ENCODE assay signal across 8 cellular contexts in genomic region chr2:28754321-28754720, GRCh38. TPM values are rescaled to one million over a fixed set of nuclear protein-coding genes. Genes with fewer than 3 reads are reported as not detected.
DNase-seq lines count a peak whose midpoint lies in the region; ATAC-seq and TF ChIP-seq lines count a peak whose summit lies in the region.

No MANE protein-coding gene starts in this region.

- intact Hi-C loops in dorsolateral prefrontal cortex (cut with DNase I): loop anchor here (5.0 to 10.0 kb wide), 5 partner anchors 118 to 360 kb away; partner anchors contain the start of genes FOSL2 (in 1 of the 2) and TRMT61B (in 1 of the 2)
- intact Hi-C loops in ovary (cut with DNase I): loop anchor here (5.0 to 10.0 kb wide), 6 partner anchors 90 to 162 kb away; no protein-coding TSS in a partner anchor

- H3K27ac ChIP-seq in dorsolateral prefrontal cortex (peak overlapping the region in 11 of 59 donors; percentile 14 to 100 (median 51)), ovary (no peak overlapping the region), RWPE1 (no peak overlapping the region)

- no peak for TF ChIP-seq EP300 in ovary (IDR thresholded peaks at IDR 0.05)

- TF ChIP-seq CTCF in dorsolateral prefrontal cortex (IDR thresholded peaks at IDR 0.05 in 54 of 56, conservative IDR thresholded peaks at IDR 0.05 in 2 of 56; ENCODE audit: low read depth in 1 of 56, partially characterized antibody in 56 of 56): no peak
- no peak for TF ChIP-seq CTCF in ovary (IDR thresholded peaks at IDR 0.05)
- no peak for TF ChIP-seq CTCF in RWPE1 (conservative IDR thresholded peaks at IDR 0.05; ENCODE audit: low read depth)

- TF ChIP-seq POLR2A in ovary (IDR thresholded peaks at IDR 0.05): no peak

- H3K4me3 ChIP-seq in dorsolateral prefrontal cortex (peak overlapping the region in 47 of 59 donors; percentile 3 to 99 (median 95)), ovary (peak overlapping the region; percentile 99)

- DNase-seq in Daoy (ENCODE audit: low read depth) (peak; percentile 16), OCI-M1 (lab: John Stamatoyannopoulos, UW) (peak; percentile 65), dorsolateral prefrontal cortex (no peak), ovary (no peak), retina (no peak), RWPE1 (ENCODE audit: low spot score) (no peak), KG1 (lab: John Stamatoyannopoulos, UW) (no peak)

- H3K36me3 ChIP-seq in ovary: no peaks in the 10 kb centered on the region

- H3K27me3 ChIP-seq in dorsolateral prefrontal cortex: no peaks in the 10 kb centered on the region
- H3K27me3 ChIP-seq in ovary: no peaks in the 10 kb centered on the region

- CTCF ChIA-PET in RWPE1 (lab: Yijun Ruan, JAX): interaction anchor here (0.6 to 2.3 kb wide), 4 partner anchors 91 to 187 kb away, joined by 3 to 14 read pairs (median 6); no protein-coding TSS in a partner anchor

- ATAC-seq in HG03039 (IDR thresholded peaks at IDR 0.05; ENCODE audit: unreplicated experiment): no peak

- POLR2A ChIA-PET in RWPE1 (lab: Yijun Ruan, JAX; ENCODE audit: low non-redundant PET): no interaction called here

- no peaks in the 10 kb centered on the region for H3K9me3 ChIP-seq in ovary

- WGBS in ovary, 3 donors: 4 to 13% (median 6%) methylated on average over 4 of the region's 4 CpGs

- H3K4me1 ChIP-seq in ovary (ENCODE audit: insufficient read depth): peaks cover 9% of the 10 kb centered on the region

RNA-seq across cellular contexts. Expression of gene PPP1CB, which starts 2.7 kb away (rescaled TPM):
- 286 and 356 TPM in 2 replicates for total RNA-seq in Daoy (2014; rRNA removed; shearing (Covaris generic))
- total RNA-seq in dorsolateral prefrontal cortex: 100 to 1,000 TPM; 152 to 296 (median 223) TPM
- total RNA-seq in ovary: 100 to 1,000 TPM; 229 to 421 (median 313) TPM
- polyA plus RNA-seq in ovary: 10 to 100 TPM; 90.9 to 97.8 TPM

RNA-seq across cellular contexts. Expression of gene SPDYA, which starts 56.3 kb away (rescaled TPM):
- 0.68 and 0.86 TPM in 2 replicates for total RNA-seq in Daoy (2014; rRNA removed; shearing (Covaris generic))
- total RNA-seq in dorsolateral prefrontal cortex (1 to 10 TPM in 103 of 120 experiments, under 1 TPM in 16, not detected in 1; 0.60 to 3.7 (median 1.7) TPM), ovary (1 to 10 TPM in 4 of 7 donors, under 1 TPM in 3; 0.58 to 4.3 (median 1.8) TPM)
- polyA plus RNA-seq in ovary: under 1 TPM; 0.13 to 0.53 TPM

Comparison
In these comparisons a context has a peak if more than half of its experiments do, and no peak if none do; other contexts are left out.
1. DNase-seq: peak in Daoy (single experiment) and OCI-M1 (single experiment); none in dorsolateral prefrontal cortex (0 of 10), ovary (0 of 5), retina (single experiment), RWPE1 (single experiment) and KG1 (single experiment).